Comparison of ENCODE assay signal across 11 cellular contexts in the genomic region with DNA sequence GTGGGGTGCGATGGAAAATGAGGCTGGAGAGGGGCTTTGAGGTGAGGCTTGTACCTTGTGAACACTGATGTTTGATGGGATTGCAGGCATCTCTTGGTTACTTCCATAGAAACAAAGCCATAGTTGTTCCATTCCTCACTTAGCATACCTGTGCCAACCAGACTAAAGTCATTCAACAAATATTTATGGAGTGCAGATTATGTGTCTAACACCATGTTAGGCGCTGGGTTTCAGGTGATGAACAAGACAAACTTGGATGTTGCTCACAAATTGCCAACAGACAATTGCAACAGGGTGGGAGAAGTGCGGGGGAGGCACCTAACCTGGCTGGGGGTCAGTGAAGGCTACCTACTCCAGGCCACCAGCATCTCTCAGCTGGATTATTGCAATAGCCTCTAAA. TPM values are rescaled to one million over a fixed set of nuclear protein-coding genes. Genes with fewer than 3 reads are reported as not detected.
DNase-seq lines count a peak whose midpoint lies in the region; ATAC-seq, FAIRE-seq and TF ChIP-seq lines count a peak whose summit lies in the region.
"Had no signal": no experiment of that assay in that cellular context is flagged by ENCODE, and none has a peak within 500 bp of the region (broad histone marks: within the 10 kb centered on the region; RNA-seq: fewer than 3 reads in every experiment).

No MANE protein-coding gene starts in this region.

- H3K27ac ChIP-seq in keratinocyte (ENCODE audit: control insufficient read depth, insufficient read depth, low read length) = peak overlapping the region; percentile 90
- H3K27ac ChIP-seq in thyroid gland = peak overlapping the region in 2 of 3 donors; percentile 95 to 96
- H3K27ac ChIP-seq: brain microvascular endothelial cell had no signal

- H3K9me3 ChIP-seq in keratinocyte (ENCODE audit: control insufficient read depth, low read depth, low read length) (no peaks in the 10 kb centered on the region), thyroid gland (no peaks in the 10 kb centered on the region)

- no peak for FAIRE-seq in keratinocyte (lab: Jason Lieb, UNC)

- peak overlapping the region; percentile 95 for H3K4me3 Mint-ChIP-seq in activated naive CD4-positive, alpha-beta T cell treated with anti-CD3 and anti-CD28 coated beads for 36 hours
- peak overlapping the region; percentile 94 for H3K4me3 Mint-ChIP-seq in activated CD8-positive, alpha-beta T cell treated with anti-CD3 and anti-CD28 coated beads for 36 hours

- intact Hi-C loops in activated naive CD4-positive, alpha-beta T cell treated with anti-CD3 and anti-CD28 coated beads for 36 hours (cut with micrococcal nuclease) = loop anchor here (5.0 kb wide), 3 partner anchors 120 to 195 kb away; partner anchors contain the start of gene FITM2
- intact Hi-C loops in activated CD8-positive, alpha-beta T cell treated with anti-CD3 and anti-CD28 coated beads for 36 hours (cut with micrococcal nuclease) = loop anchor here (10.0 kb wide), 1 partner anchor 138 kb away; no protein-coding TSS in a partner anchor
- intact Hi-C loops in thyroid gland (cut with DNase I) = loop anchor here (10.0 kb wide), 2 partner anchors 138 to 262 kb away; partner anchors contain the start of gene OSER1

- peak overlapping the region; percentile 82 for H3K9ac ChIP-seq in keratinocyte (ENCODE audit: control insufficient read depth, extremely low read depth, insufficient read depth, low read length)

- no peaks in the 10 kb centered on the region for H3K9me3 Mint-ChIP-seq in activated naive CD4-positive, alpha-beta T cell treated with anti-CD3 and anti-CD28 coated beads for 36 hours
- no peaks in the 10 kb centered on the region for H3K9me3 Mint-ChIP-seq in activated CD8-positive, alpha-beta T cell treated with anti-CD3 and anti-CD28 coated beads for 36 hours

- no peaks in the 10 kb centered on the region for H3K27me3 Mint-ChIP-seq in activated naive CD4-positive, alpha-beta T cell treated with anti-CD3 and anti-CD28 coated beads for 36 hours (ENCODE audit: low read depth)
- no peaks in the 10 kb centered on the region for H3K27me3 Mint-ChIP-seq in activated CD8-positive, alpha-beta T cell treated with anti-CD3 and anti-CD28 coated beads for 36 hours

- H4K20me1 ChIP-seq in keratinocyte (ENCODE audit: control insufficient read depth, extremely low read depth, insufficient read depth, low read length) = no peaks in the 10 kb centered on the region

- peak overlapping the region; percentile 95 for H3K4me2 ChIP-seq in keratinocyte (ENCODE audit: control insufficient read depth, extremely low read depth, insufficient read depth, low read depth, low read length)

- no peak for TF ChIP-seq CTCF in activated CD8-positive, alpha-beta T cell treated with anti-CD3 and anti-CD28 coated beads for 36 hours (IDR thresholded peaks at IDR 0.05)
- TF ChIP-seq CTCF in keratinocyte (optimal IDR thresholded peaks at IDR 0.05 in 1 of 3, IDR thresholded peaks at IDR 0.05 in 1 of 3, conservative IDR thresholded peaks at IDR 0.05 in 1 of 3; ENCODE audit: extremely low read depth in 1 of 3, insufficient read depth in 2 of 3, low read length in 3 of 3) = no peak
- TF ChIP-seq CTCF in thyroid gland (IDR thresholded peaks at IDR 0.05) = no peak

- H2AFZ ChIP-seq in keratinocyte (ENCODE audit: control insufficient read depth, low read length) = no peak overlapping the region

- no peak for DNase-seq in activated naive CD4-positive, alpha-beta T cell treated with anti-CD3 and anti-CD28 coated beads for 36 hours
- DNase-seq in activated naive CD4-positive, alpha-beta T cell (lab: John Stamatoyannopoulos, UW) = no peak
- no peak for DNase-seq in activated CD8-positive, alpha-beta T cell treated with anti-CD3 and anti-CD28 coated beads for 36 hours
- DNase-seq in keratinocyte (ENCODE audit: low read depth, low spot score) = no peak
- no peak for DNase-seq in thyroid gland
- DNase-seq in NCI-H1092 (lab: John Stamatoyannopoulos, UW) = no peak
- DNase-seq in putamen (ENCODE audit: low spot score) = no peak
- no peak for DNase-seq in NCI-H1417 treated with DMSO at 0.1 percent for 48 hours (lab: John Stamatoyannopoulos, UW)
- DNase-seq: activated CD4-positive, alpha-beta T cell treated with anti-CD3 and anti-CD28 coated beads for 1 hour; brain microvascular endothelial cell; NCI-H1694 treated with DMSO at 0.1 percent for 48 hours had no signal

- H3K4me1 ChIP-seq in keratinocyte (ENCODE audit: control insufficient read depth, extremely low read depth, insufficient read depth, low read length) = peaks cover 16% of the 10 kb centered on the region
- peaks cover 14 to 15% of the 10 kb centered on the region in 2 donors for H3K4me1 ChIP-seq in thyroid gland

- H3K4me1 Mint-ChIP-seq in activated naive CD4-positive, alpha-beta T cell treated with anti-CD3 and anti-CD28 coated beads for 36 hours (ENCODE audit: low read depth) = peaks cover 20% of the 10 kb centered on the region
- H3K4me1 Mint-ChIP-seq in activated CD8-positive, alpha-beta T cell treated with anti-CD3 and anti-CD28 coated beads for 36 hours (ENCODE audit: low read depth) = peaks cover 20% of the 10 kb centered on the region

- H3K36me3 ChIP-seq in keratinocyte (ENCODE audit: control insufficient read depth in 2 of 2, extremely low read depth in 1 of 2, insufficient read depth in 2 of 2, low read length in 2 of 2) = peaks cover 13 to 20% of the 10 kb centered on the region in 2 experiments
- peaks cover 0 to 6% of the 10 kb centered on the region in 2 donors for H3K36me3 ChIP-seq in thyroid gland

- H3K27me3 ChIP-seq in keratinocyte (ENCODE audit: control insufficient read depth, extremely low read depth, insufficient read depth, low read length) (no peaks in the 10 kb centered on the region), thyroid gland (no peaks in the 10 kb centered on the region)
- H3K27me3 ChIP-seq: brain microvascular endothelial cell had no signal

- H3K36me3 Mint-ChIP-seq in activated naive CD4-positive, alpha-beta T cell treated with anti-CD3 and anti-CD28 coated beads for 36 hours (ENCODE audit: low read depth) = peaks cover 11% of the 10 kb centered on the region
- H3K36me3 Mint-ChIP-seq in activated CD8-positive, alpha-beta T cell treated with anti-CD3 and anti-CD28 coated beads for 36 hours (ENCODE audit: low read depth) = peaks cover 10% of the 10 kb centered on the region

- H3K9me1 ChIP-seq in keratinocyte (ENCODE audit: control insufficient read depth, extremely low read depth, insufficient read depth, low read length) = no peaks in the 10 kb centered on the region

- ATAC-seq in activated CD8-positive, alpha-beta T cell treated with anti-CD3 and anti-CD28 coated beads for 36 hours = no peak

- 93 to 95% methylated on average over 3 of the region's 3 CpGs for WGBS in thyroid gland, 2 donors

- POLR2A ChIA-PET in activated CD8-positive, alpha-beta T cell treated with anti-CD3 and anti-CD28 coated beads for 36 hours (lab: Charles Lee) = interaction anchor here (0.6 to 1.6 kb wide), 4 partner anchors 20 to 638 kb away, joined by 3 to 4 read pairs (median 4); no protein-coding TSS in a partner anchor

- no peak for TF ChIP-seq POLR2A in thyroid gland (IDR thresholded peaks at IDR 0.05)

- CTCF ChIA-PET in activated naive CD4-positive, alpha-beta T cell treated with anti-CD3 and anti-CD28 coated beads for 36 hours (lab: Charles Lee) = interaction anchor here (0.8 kb wide), 1 partner anchor 126 kb away, joined by 4 read pairs; no protein-coding TSS in a partner anchor
- CTCF ChIA-PET in activated CD8-positive, alpha-beta T cell treated with anti-CD3 and anti-CD28 coated beads for 36 hours (lab: Charles Lee) = interaction anchor here (1.2 kb wide), 1 partner anchor 186 kb away, joined by 3 read pairs; no protein-coding TSS in a partner anchor

- H3K27ac Mint-ChIP-seq in activated naive CD4-positive, alpha-beta T cell treated with anti-CD3 and anti-CD28 coated beads for 36 hours = no peak overlapping the region
- H3K27ac Mint-ChIP-seq in activated CD8-positive, alpha-beta T cell treated with anti-CD3 and anti-CD28 coated beads for 36 hours = no peak overlapping the region

- H3K4me3 ChIP-seq in keratinocyte (ENCODE audit: control insufficient read depth in 2 of 3, extremely low read depth in 1 of 3, insufficient read depth in 2 of 3, low read depth in 1 of 3, low read length in 3 of 3) (peak overlapping the region; percentile 80 to 90 (median 84)), thyroid gland (replicated peaks in 1 of 3) (no peak overlapping the region)

- dilution Hi-C loops in keratinocyte (cut with MboI; ENCODE audit: extremely low pct_ligation_motif_present, low sequenced_read_pairs) = no loop called here

- peaks cover 17% of the 10 kb centered on the region for H3K79me2 ChIP-seq in keratinocyte (ENCODE audit: control insufficient read depth, insufficient read depth, low read length)

RNA-seq across cellular contexts. Expression of gene TTPAL, which starts 1.5 kb away (rescaled TPM):
- total RNA-seq in activated naive CD4-positive, alpha-beta T cell treated with anti-CD3 and anti-CD28 coated beads for 36 hours = 10 to 100 TPM; 10.8 to 11.5 TPM
- total RNA-seq in activated CD8-positive, alpha-beta T cell treated with anti-CD3 and anti-CD28 coated beads for 36 hours = 10 to 100 TPM; 15.2 to 19.5 TPM
- 15.1 to 24.9 TPM (median 20.0 TPM) in 3 replicates for polyA plus RNA-seq in keratinocyte
- 7.4 TPM for polyA plus RNA-seq in keratinocyte (2011; ENCODE audit: low read depth)
- 20.5 and 23.4 TPM in 2 replicates for polyA plus RNA-seq in keratinocyte (2011; cell fraction: cytosol; rRNA removed)
- 34.4 and 40.9 TPM in 2 replicates for polyA plus RNA-seq in keratinocyte (2011; cell fraction: nucleus; rRNA removed)
- 17.3 and 26.4 TPM in 2 replicates for polyA plus RNA-seq in keratinocyte (2012; ENCODE audit: low replicate concordance)
- 32.5 to 94.6 TPM (median 34.1 TPM) in 3 replicates for polyA minus RNA-seq in keratinocyte
- 23.2 TPM for polyA minus RNA-seq in keratinocyte (2011; cell fraction: cytosol; rRNA and poly(A)+ RNA removed)
- 15.3 and 32.3 TPM in 2 replicates for polyA minus RNA-seq in keratinocyte (2011; cell fraction: nucleus; rRNA and poly(A)+ RNA removed)
- total RNA-seq in thyroid gland = 10 to 100 TPM; 14.2 to 27.7 (median 22.3) TPM

RNA-seq across cellular contexts. Expression of gene SERINC3, which starts 44.7 kb away (rescaled TPM):
- 10 to 100 TPM; 48.7 to 50.2 TPM for total RNA-seq in activated naive CD4-positive, alpha-beta T cell treated with anti-CD3 and anti-CD28 coated beads for 36 hours
- total RNA-seq in activated CD8-positive, alpha-beta T cell treated with anti-CD3 and anti-CD28 coated beads for 36 hours = 10 to 100 TPM; 43.1 to 44.6 TPM
- 118 to 151 TPM (median 145 TPM) in 3 replicates for polyA plus RNA-seq in keratinocyte
- 35.8 TPM for polyA plus RNA-seq in keratinocyte (2011; ENCODE audit: low read depth)
- 82.7 and 125 TPM in 2 replicates for polyA plus RNA-seq in keratinocyte (2011; cell fraction: cytosol; rRNA removed)
- 184 and 222 TPM in 2 replicates for polyA plus RNA-seq in keratinocyte (2011; cell fraction: nucleus; rRNA removed)
- 67.3 and 95.2 TPM in 2 replicates for polyA plus RNA-seq in keratinocyte (2012; ENCODE audit: low replicate concordance)
- polyA minus RNA-seq in keratinocyte = 152 to 382 TPM (median 316 TPM) in 3 replicates
- polyA minus RNA-seq in keratinocyte (2011; cell fraction: cytosol; rRNA and poly(A)+ RNA removed) = 157 TPM
- polyA minus RNA-seq in keratinocyte (2011; cell fraction: nucleus; rRNA and poly(A)+ RNA removed) = 168 and 227 TPM in 2 replicates
- total RNA-seq in thyroid gland = 100 to 1,000 TPM; 113 to 140 (median 137) TPM

Comparison
In these comparisons a context has a peak if more than half of its experiments do, and no peak if none do; other contexts are left out.
1. H3K4me3 ChIP-seq: peak in keratinocyte (3 of 3); none in thyroid gland (0 of 3).